Comparison of ENCODE assay signal across 1 cellular context in the genomic region with DNA sequence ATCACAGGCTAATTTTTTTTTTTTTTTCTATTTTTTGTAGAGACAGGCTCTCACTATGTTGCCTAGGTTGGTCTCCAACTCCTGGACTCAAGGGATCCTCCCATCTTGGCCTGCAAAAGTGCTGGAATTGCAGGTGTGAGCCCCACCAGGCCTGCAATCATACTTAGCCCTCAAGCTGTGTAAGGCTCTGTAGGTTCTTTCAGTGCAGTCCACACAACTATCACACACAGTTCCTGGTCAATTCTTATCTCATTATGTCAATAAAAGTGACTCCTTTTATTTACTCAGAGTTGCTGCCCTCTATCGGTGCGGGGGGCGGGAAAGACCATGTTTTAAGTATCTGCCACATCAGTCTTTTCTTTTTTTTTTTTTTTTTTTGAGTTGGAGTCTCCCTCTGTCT.
TF ChIP-seq lines count a peak whose summit lies in the region.

No MANE protein-coding gene starts in this region.

TF ChIP-seq in GM12878, 131 proteins besides CTCF, POLR2A, EP300 and RAD21 (continued from another document):
- TF ChIP-seq IRF5 (IDR thresholded peaks at IDR 0.05; ENCODE audit: borderline replicate concordance) (no peak), SP1 (IDR thresholded peaks at IDR 0.05; ENCODE audit: low read depth, low read length) (no peak), SRF (IDR thresholded peaks at IDR 0.05; ENCODE audit: low read depth in 2 of 2, low read length in 2 of 2) (no peak), IRF3 (IDR thresholded peaks at IDR 0.05) (no peak), MTA2 (IDR thresholded peaks at IDR 0.05; ENCODE audit: low read depth) (no peak), MYB (IDR thresholded peaks at IDR 0.05; ENCODE audit: borderline replicate concordance, low read depth, low read length) (no peak)
- TF ChIP-seq, protein P1, sequence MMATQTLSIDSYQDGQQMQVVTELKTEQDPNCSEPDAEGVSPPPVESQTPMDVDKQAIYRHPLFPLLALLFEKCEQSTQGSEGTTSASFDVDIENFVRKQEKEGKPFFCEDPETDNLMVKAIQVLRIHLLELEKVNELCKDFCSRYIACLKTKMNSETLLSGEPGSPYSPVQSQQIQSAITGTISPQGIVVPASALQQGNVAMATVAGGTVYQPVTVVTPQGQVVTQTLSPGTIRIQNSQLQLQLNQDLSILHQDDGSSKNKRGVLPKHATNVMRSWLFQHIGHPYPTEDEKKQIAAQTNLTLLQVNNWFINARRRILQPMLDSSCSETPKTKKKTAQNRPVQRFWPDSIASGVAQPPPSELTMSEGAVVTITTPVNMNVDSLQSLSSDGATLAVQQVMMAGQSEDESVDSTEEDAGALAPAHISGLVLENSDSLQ (IDR thresholded peaks at IDR 0.05), result no peak
- TF ChIP-seq, protein P2, sequence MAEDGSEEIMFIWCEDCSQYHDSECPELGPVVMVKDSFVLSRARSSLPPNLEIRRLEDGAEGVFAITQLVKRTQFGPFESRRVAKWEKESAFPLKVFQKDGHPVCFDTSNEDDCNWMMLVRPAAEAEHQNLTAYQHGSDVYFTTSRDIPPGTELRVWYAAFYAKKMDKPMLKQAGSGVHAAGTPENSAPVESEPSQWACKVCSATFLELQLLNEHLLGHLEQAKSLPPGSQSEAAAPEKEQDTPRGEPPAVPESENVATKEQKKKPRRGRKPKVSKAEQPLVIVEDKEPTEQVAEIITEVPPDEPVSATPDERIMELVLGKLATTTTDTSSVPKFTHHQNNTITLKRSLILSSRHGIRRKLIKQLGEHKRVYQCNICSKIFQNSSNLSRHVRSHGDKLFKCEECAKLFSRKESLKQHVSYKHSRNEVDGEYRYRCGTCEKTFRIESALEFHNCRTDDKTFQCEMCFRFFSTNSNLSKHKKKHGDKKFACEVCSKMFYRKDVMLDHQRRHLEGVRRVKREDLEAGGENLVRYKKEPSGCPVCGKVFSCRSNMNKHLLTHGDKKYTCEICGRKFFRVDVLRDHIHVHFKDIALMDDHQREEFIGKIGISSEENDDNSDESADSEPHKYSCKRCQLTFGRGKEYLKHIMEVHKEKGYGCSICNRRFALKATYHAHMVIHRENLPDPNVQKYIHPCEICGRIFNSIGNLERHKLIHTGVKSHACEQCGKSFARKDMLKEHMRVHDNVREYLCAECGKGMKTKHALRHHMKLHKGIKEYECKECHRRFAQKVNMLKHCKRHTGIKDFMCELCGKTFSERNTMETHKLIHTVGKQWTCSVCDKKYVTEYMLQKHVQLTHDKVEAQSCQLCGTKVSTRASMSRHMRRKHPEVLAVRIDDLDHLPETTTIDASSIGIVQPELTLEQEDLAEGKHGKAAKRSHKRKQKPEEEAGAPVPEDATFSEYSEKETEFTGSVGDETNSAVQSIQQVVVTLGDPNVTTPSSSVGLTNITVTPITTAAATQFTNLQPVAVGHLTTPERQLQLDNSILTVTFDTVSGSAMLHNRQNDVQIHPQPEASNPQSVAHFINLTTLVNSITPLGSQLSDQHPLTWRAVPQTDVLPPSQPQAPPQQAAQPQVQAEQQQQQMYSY (CRISPR knock-in tag; IDR thresholded peaks at IDR 0.05), result no peak
